1 cellular context compared by ENCODE assay signal in the genomic region with DNA sequence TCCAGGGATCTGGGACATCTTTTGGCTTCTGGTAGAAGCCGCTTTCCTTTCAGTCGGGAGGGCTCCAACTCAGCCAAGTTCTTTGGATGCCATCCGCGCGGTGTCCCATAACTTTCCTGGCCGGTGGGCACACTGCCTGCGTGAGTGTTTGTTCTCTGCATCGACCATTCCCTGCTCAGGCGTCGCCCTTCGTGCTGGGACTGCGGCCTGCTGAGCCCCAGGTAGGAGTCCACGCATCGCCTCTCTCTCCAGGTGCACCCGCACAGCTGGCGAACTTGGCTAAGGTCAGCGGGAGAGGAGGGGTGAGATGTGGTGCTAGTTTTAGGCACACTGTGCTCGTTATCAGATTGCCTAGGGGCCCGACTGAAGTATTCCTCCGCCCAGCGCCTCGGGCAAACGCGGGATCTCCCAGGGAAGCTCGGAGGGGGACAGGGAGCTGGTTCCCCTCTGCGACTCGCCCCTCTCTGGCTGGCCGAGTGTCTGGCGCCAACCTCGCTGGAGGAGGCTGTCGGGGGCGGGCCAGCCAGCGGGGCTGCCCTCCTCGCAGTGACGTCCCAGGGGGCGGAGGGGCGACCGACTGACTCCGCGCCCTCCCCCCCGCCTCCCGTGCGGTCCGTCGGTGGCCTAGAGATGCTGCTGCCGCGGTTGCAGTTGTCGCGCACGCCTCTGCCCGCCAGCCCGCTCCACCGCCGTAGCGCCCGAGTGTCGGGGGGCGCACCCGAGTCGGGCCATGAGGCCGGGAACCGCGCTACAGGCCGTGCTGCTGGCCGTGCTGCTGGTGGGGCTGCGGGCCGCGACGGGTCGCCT.
TF ChIP-seq lines count a peak whose summit lies in the region.

TSS of gene LAYN (plus strand) at position 607 of the 807 bp plus-strand sequence. CDS start at position 731, 124 bp downstream.

TF ChIP-seq in HEK293T, 16 proteins besides CTCF, POLR2A, EP300 and RAD21 (continued from another document):
- TF ChIP-seq FOXK2 (IDR thresholded peaks at IDR 0.05) (no peak), CTBP1 (IDR thresholded peaks at IDR 0.05; ENCODE audit: borderline replicate concordance) (no peak), L3MBTL2 (conservative IDR thresholded peaks at IDR 0.05) (no peak; the same call in 1 of the 2 replicates), SUZ12 (IDR thresholded peaks at IDR 0.05) (no peak), FOXM1 (IDR thresholded peaks at IDR 0.05; ENCODE audit: borderline replicate concordance) (no peak), BHLHE40 (IDR thresholded peaks at IDR 0.05; ENCODE audit: borderline replicate concordance) (no peak), FOXA1 (IDR thresholded peaks at IDR 0.05) (no peak), SP1 (IDR thresholded peaks at IDR 0.05) (no peak), HDGF (IDR thresholded peaks at IDR 0.05; ENCODE audit: borderline replicate concordance) (no peak), LEF1 (IDR thresholded peaks at IDR 0.05; ENCODE audit: borderline replicate concordance) (no peak)
- TF ChIP-seq, protein P1, sequence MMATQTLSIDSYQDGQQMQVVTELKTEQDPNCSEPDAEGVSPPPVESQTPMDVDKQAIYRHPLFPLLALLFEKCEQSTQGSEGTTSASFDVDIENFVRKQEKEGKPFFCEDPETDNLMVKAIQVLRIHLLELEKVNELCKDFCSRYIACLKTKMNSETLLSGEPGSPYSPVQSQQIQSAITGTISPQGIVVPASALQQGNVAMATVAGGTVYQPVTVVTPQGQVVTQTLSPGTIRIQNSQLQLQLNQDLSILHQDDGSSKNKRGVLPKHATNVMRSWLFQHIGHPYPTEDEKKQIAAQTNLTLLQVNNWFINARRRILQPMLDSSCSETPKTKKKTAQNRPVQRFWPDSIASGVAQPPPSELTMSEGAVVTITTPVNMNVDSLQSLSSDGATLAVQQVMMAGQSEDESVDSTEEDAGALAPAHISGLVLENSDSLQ (IDR thresholded peaks at IDR 0.05), result no peak
TF ChIP-seq in HEK293T: peak in this region for 0.
